8 cellular contexts compared by ENCODE assay signal in genomic region chr1:115558275-115558674, GRCh38.
"Had no signal": no experiment of that assay in that cellular context is flagged by ENCODE, and none has a peak within 500 bp of the region (broad histone marks: within the 10 kb centered on the region; RNA-seq: fewer than 3 reads in every experiment).

No MANE protein-coding gene starts in this region.

- H3K27ac Mint-ChIP-seq: GM23338, HFFc6 had no signal

- H3K9me3 Mint-ChIP-seq: GM23338, H9, HFFc6 had no signal

- H3K4me3 Mint-ChIP-seq: GM23338, H9, HFFc6 had no signal

- H3K36me3 ChIP-seq: HAP-1 had no signal

- H3K9me3 ChIP-seq: HAP-1 had no signal

- H3K4me3 ChIP-seq: GM23248, GM23338, HAP-1 had no signal

- DNase-seq: GM23248, GOT3, H9, HCEC 1CT, HFFc6 had no signal

- H3K4me1 ChIP-seq: HAP-1 had no signal

- H3K27ac ChIP-seq: GM23248 had no signal

- H3K4me2 ChIP-seq: GM23338 had no signal

- H2AFZ ChIP-seq: GM23248, GM23338 had no signal

- ATAC-seq: HCT116 had no signal
